In genomic region chr16:10992112-10992511, GRCh38 we compare ENCODE assay signal across 13 cellular contexts. TPM values are rescaled to one million over a fixed set of nuclear protein-coding genes. Genes with fewer than 3 reads are reported as not detected.
DNase-seq lines count a peak whose midpoint lies in the region; ATAC-seq and TF ChIP-seq lines count a peak whose summit lies in the region.
"Had no signal": no experiment of that assay in that cellular context is flagged by ENCODE, and none has a peak within 500 bp of the region (broad histone marks: within the 10 kb centered on the region; RNA-seq: fewer than 3 reads in every experiment).

No MANE protein-coding gene starts in this region.

- H3K36me3 Mint-ChIP-seq in T-helper 1 cell treated with Interleukin-12 subunit alpha and Interleukin-12 subunit beta and Interleukin-4 antibody, amounts not matched to agents 30 μg/mL and 1 μg/mL, for 36 hours (ENCODE audit: low read depth), result peaks cover 43% of the 10 kb centered on the region

- no peaks in the 10 kb centered on the region for H3K27me3 ChIP-seq in colonic mucosa
- no peaks in the 10 kb centered on the region for H3K27me3 ChIP-seq in osteoblast (ENCODE audit: insufficient read depth, low read length)
- H3K27me3 ChIP-seq: MG63 had no signal

- no peaks in the 10 kb centered on the region for H3K79me2 ChIP-seq in osteoblast (ENCODE audit: insufficient read depth, low read length)

- peak overlapping the region; percentile 80 for H3K27ac Mint-ChIP-seq in T-helper 1 cell treated with Interleukin-12 subunit alpha and Interleukin-12 subunit beta and Interleukin-4 antibody, amounts not matched to agents 30 μg/mL and 1 μg/mL, for 36 hours

- peak overlapping the region; percentile 34 for H3K4me3 Mint-ChIP-seq in T-helper 1 cell treated with Interleukin-12 subunit alpha and Interleukin-12 subunit beta and Interleukin-4 antibody, amounts not matched to agents 30 μg/mL and 1 μg/mL, for 36 hours
- H3K4me3 Mint-ChIP-seq: GM23338 had no signal

- intact Hi-C loops in colonic mucosa (cut with DNase I), result no loop called here

- DNase-seq in T-helper 1 cell (no peak), RWPE1 (ENCODE audit: low spot score) (no peak), colonic mucosa (no peak), osteoblast (ENCODE audit: insufficient read length, low spot score, missing footprints) (no peak), GF-D8 (lab: John Stamatoyannopoulos, UW) (no peak)
- DNase-seq: DMS79 had no signal

- POLR2A ChIA-PET in RWPE1 (lab: Yijun Ruan, JAX; ENCODE audit: low non-redundant PET), result interaction anchor here (1.1 kb wide), 1 partner anchor 264 kb away, joined by 4 read pairs; the partner anchor contains the start of gene SOCS1

- peak overlapping the region; percentile 66 for H3K27ac ChIP-seq in RWPE1
- peak overlapping the region; percentile 9 for H3K27ac ChIP-seq in colonic mucosa
- H3K27ac ChIP-seq in osteoblast (ENCODE audit: low read depth, low read length), result peak overlapping the region; percentile 97
- H3K27ac ChIP-seq: 22Rv1 had no signal

- no peaks in the 10 kb centered on the region for H4K20me1 ChIP-seq in osteoblast (ENCODE audit: insufficient read depth, low read length)

- H3K4me2 ChIP-seq in osteoblast (ENCODE audit: insufficient read depth, low read length), result peak overlapping the region; percentile 62
- H3K4me2 ChIP-seq: GM23338 had no signal

- H3K9me3 ChIP-seq in colonic mucosa (no peaks in the 10 kb centered on the region), osteoblast (ENCODE audit: low read depth, low read length) (no peaks in the 10 kb centered on the region)
- H3K9me3 ChIP-seq: MG63 had no signal

- CTCF ChIA-PET in RWPE1 (lab: Yijun Ruan, JAX), result no interaction called here

- TF ChIP-seq CTCF in RWPE1 (conservative IDR thresholded peaks at IDR 0.05; ENCODE audit: low read depth) (no peak), colonic mucosa (IDR thresholded peaks at IDR 0.05) (no peak), osteoblast (IDR thresholded peaks at IDR 0.05; ENCODE audit: extremely low read depth, low read depth, low read length) (no peak)

- no peaks in the 10 kb centered on the region for H3K27me3 Mint-ChIP-seq in T-helper 1 cell treated with Interleukin-12 subunit alpha and Interleukin-12 subunit beta and Interleukin-4 antibody, amounts not matched to agents 30 μg/mL and 1 μg/mL, for 36 hours (ENCODE audit: low read depth)
- H3K27me3 Mint-ChIP-seq: naive thymus-derived CD4-positive, alpha-beta T cell had no signal

- H2AFZ ChIP-seq in osteoblast (ENCODE audit: low read length), result no peak overlapping the region
- H2AFZ ChIP-seq: GM23338 had no signal

- ATAC-seq in HG03108 (IDR thresholded peaks at IDR 0.05; ENCODE audit: unreplicated experiment) (no peak), HG03521 (IDR thresholded peaks at IDR 0.05; ENCODE audit: unreplicated experiment) (no peak)
- ATAC-seq: naive thymus-derived CD4-positive, alpha-beta T cell had no signal

- H3K36me3 ChIP-seq in colonic mucosa (no peaks in the 10 kb centered on the region), osteoblast (ENCODE audit: insufficient read depth, low read length) (peaks cover 29% of the 10 kb centered on the region)

- H3K4me1 Mint-ChIP-seq in T-helper 1 cell treated with Interleukin-12 subunit alpha and Interleukin-12 subunit beta and Interleukin-4 antibody, amounts not matched to agents 30 μg/mL and 1 μg/mL, for 36 hours (ENCODE audit: low read depth), result peaks cover 70% of the 10 kb centered on the region

- no peaks in the 10 kb centered on the region for H3K9me3 Mint-ChIP-seq in T-helper 1 cell treated with Interleukin-12 subunit alpha and Interleukin-12 subunit beta and Interleukin-4 antibody, amounts not matched to agents 30 μg/mL and 1 μg/mL, for 36 hours
- H3K9me3 Mint-ChIP-seq: GM23338 had no signal

- H3K9ac ChIP-seq in colonic mucosa (ENCODE audit: low read depth in 2 of 2, low read length in 2 of 2), result no peak overlapping the region

- H3K4me1 ChIP-seq in colonic mucosa (no peaks in the 10 kb centered on the region), osteoblast (ENCODE audit: insufficient read depth, low read length) (peaks cover 31% of the 10 kb centered on the region)

- H3K4me3 ChIP-seq in colonic mucosa (no peak overlapping the region), osteoblast (ENCODE audit: insufficient read depth, low read length) (no peak overlapping the region)
- H3K4me3 ChIP-seq: GM23338, MG63 had no signal

RNA-seq across cellular contexts. Expression of gene CLEC16A, which starts 47.7 kb away (rescaled TPM):
- 10 to 100 TPM; 24.9 to 29.6 TPM for total RNA-seq in colonic mucosa
- 18.9 and 25.7 TPM in 2 replicates for total RNA-seq in osteoblast

RNA-seq across cellular contexts. Expression of gene DEXI, which starts 49.8 kb away (rescaled TPM):
- 10 to 100 TPM; 23.8 to 29.5 TPM for total RNA-seq in colonic mucosa
- 32.7 and 34.0 TPM in 2 replicates for total RNA-seq in osteoblast

Comparison
In these comparisons a context has a peak if more than half of its experiments do, and no peak if none do; other contexts are left out.
1. H3K27ac ChIP-seq: peak in every context shown above with its lines; median percentile 97 in osteoblast; 66 in RWPE1; 9 in colonic mucosa.